ENCODE assay signal across 4 cellular contexts in the genomic region with DNA sequence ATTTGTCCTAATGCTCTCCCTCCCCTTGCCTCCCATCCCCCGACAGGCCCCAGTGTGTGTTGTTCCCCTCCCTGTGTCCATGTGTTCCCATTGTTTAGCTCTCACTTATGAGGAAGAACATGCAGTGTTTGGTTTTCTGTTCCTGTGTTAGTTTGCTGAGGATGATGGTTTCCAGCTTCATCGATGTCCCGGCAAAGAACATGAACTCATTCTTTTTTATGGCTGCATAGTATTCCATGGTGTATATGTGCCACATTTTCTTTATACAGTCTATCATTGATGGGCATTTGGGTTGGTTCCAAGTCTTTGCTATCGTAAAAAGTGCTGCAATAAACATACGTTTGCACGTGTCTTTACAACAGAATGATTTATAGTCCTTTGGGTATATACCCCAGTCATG. TPM values are rescaled to one million over a fixed set of nuclear protein-coding genes. Genes with fewer than 3 reads are reported as not detected.
"Had no signal": no experiment of that assay in that cellular context is flagged by ENCODE, and none has a peak within 500 bp of the region (broad histone marks: within the 10 kb centered on the region; RNA-seq: fewer than 3 reads in every experiment).

No MANE protein-coding gene starts in this region.

RNA-seq across cellular contexts. Expression of a gene that starts 52.4 kb away (rescaled TPM):
- total RNA-seq: LHCN-M2, M059J, MCF 10A had no signal

RNA-seq across cellular contexts. Expression of a gene that starts 59.3 kb away (rescaled TPM):
- total RNA-seq: NCI-H460 had no signal
